1 cellular context compared by ENCODE assay signal in the genomic region with DNA sequence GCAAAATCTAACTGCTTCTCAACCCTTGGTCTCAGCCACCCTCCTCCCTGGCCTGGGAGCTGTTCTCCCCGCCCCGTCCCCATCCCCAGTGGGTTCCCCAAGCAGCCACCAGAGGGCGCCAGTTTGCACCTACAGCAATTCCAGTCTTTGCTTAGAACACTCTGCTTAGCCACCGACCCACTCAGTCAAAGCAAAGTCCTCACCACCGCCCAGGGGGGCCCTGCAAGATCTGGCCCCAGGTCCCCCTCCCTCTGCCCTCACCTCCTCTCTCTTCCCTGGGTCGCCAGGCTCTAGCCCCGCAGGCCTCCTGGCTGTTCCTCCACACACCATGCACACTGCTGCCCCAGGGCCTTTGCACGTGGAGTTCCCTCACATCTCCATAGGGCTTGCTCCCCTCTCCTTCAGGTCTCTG.
TF ChIP-seq lines count a peak whose summit lies in the region.

No MANE protein-coding gene starts in this region.

TF ChIP-seq in HepG2, 621 proteins besides CTCF, POLR2A, EP300 and RAD21 (continues in another document):
- TF ChIP-seq SRF (IDR thresholded peaks at IDR 0.05; ENCODE audit: low read depth, low read length) (no peak), PRPF4 (IDR thresholded peaks at IDR 0.05; ENCODE audit: low read depth, low read length, poor library complexity, severe bottlenecking) (no peak), EHMT2 (IDR thresholded peaks at IDR 0.05; ENCODE audit: borderline replicate concordance, low read depth, low read length) (no peak), ZBTB38 (CRISPR knock-in tag; IDR thresholded peaks at IDR 0.05) (0 out of 2 replicates have a peak, but pooled peaks have one; percentile 58), ZSCAN22 (CRISPR knock-in tag; IDR thresholded peaks at IDR 0.05) (0 out of 2 replicates have a peak, but pooled peaks have one; percentile 46), CHD4 (IDR thresholded peaks at IDR 0.05; ENCODE audit: borderline replicate concordance, low read length) (peak; percentile 95; the same call in 1 of the 2 replicates), ZNF720 (CRISPR knock-in tag; IDR thresholded peaks at IDR 0.05) (no peak), MTA1 (CRISPR knock-in tag; IDR thresholded peaks at IDR 0.05; ENCODE audit: borderline replicate concordance) (peak; percentile 29; the same call in 1 of the 2 replicates), ZNF883 (CRISPR knock-in tag; IDR thresholded peaks at IDR 0.05; ENCODE audit: not compliant biosample characterization) (no peak), ZNF556 (CRISPR knock-in tag; IDR thresholded peaks at IDR 0.05; ENCODE audit: borderline replicate concordance) (no peak), SSRP1 (CRISPR knock-in tag; IDR thresholded peaks at IDR 0.05) (peak; percentile 66; the same call in 1 of the 2 replicates), REL (CRISPR knock-in tag; conservative IDR thresholded peaks at IDR 0.05) (no peak), RBM39 (IDR thresholded peaks at IDR 0.05; ENCODE audit: low read depth, low read length, poor library complexity, severe bottlenecking) (no peak), HNRNPLL (IDR thresholded peaks at IDR 0.05; ENCODE audit: low read depth, low read length, poor library complexity, severe bottlenecking) (no peak), ZMYM2 (CRISPR knock-in tag; IDR thresholded peaks at IDR 0.05) (0 out of 2 replicates have a peak, but pooled peaks have one; percentile 63), U2AF2 (IDR thresholded peaks at IDR 0.05; ENCODE audit: low read depth, low read length) (no peak), ZNF772 (CRISPR knock-in tag; IDR thresholded peaks at IDR 0.05) (no peak), REPIN1 (CRISPR knock-in tag; IDR thresholded peaks at IDR 0.05; ENCODE audit: borderline replicate concordance, low read depth) (peak; percentile 48; the same call in 1 of the 2 replicates), KDM1A (CRISPR knock-in tag; IDR thresholded peaks at IDR 0.05) (peak; percentile 94), RNF2 (conservative IDR thresholded peaks at IDR 0.05; ENCODE audit: low read depth) (no peak), ZNF589 (CRISPR knock-in tag; conservative IDR thresholded peaks at IDR 0.05) (no peak), ADNP (CRISPR knock-in tag; IDR thresholded peaks at IDR 0.05) (peak; percentile 67; the same call in 1 of the 2 replicates), CREB1 (IDR thresholded peaks at IDR 0.05) (no peak), CREB1 (CRISPR knock-in tag; IDR thresholded peaks at IDR 0.05) (no peak), MIER3 (CRISPR knock-in tag; IDR thresholded peaks at IDR 0.05; ENCODE audit: borderline replicate concordance) (no peak), BORCS8-MEF2B (CRISPR knock-in tag; IDR thresholded peaks at IDR 0.05) (no peak; the same call in 1 of the 2 replicates), SAFB2 (CRISPR knock-in tag; IDR thresholded peaks at IDR 0.05; ENCODE audit: borderline replicate concordance, low read depth) (no peak), PAF1 (CRISPR knock-in tag; IDR thresholded peaks at IDR 0.05) (no peak), TEAD2 (CRISPR knock-in tag; IDR thresholded peaks at IDR 0.05) (no peak), ZNF282 (IDR thresholded peaks at IDR 0.05; ENCODE audit: partially characterized antibody) (no peak), MIER2 (CRISPR knock-in tag; IDR thresholded peaks at IDR 0.05) (no peak), CENPT (CRISPR knock-in tag; IDR thresholded peaks at IDR 0.05; ENCODE audit: low read depth) (no peak), HDAC2 (CRISPR knock-in tag; IDR thresholded peaks at IDR 0.05) (0 out of 2 replicates have a peak, but pooled peaks have one; percentile 25), ATM (IDR thresholded peaks at IDR 0.05; ENCODE audit: borderline replicate concordance) (no peak), CEBPG (CRISPR knock-in tag; IDR thresholded peaks at IDR 0.05) (no peak), ZNF33A (CRISPR knock-in tag; IDR thresholded peaks at IDR 0.05; ENCODE audit: borderline replicate concordance) (no peak), ATF7-NPFF (CRISPR knock-in tag; IDR thresholded peaks at IDR 0.05; ENCODE audit: low read depth) (no peak), ZNF749 (CRISPR knock-in tag; IDR thresholded peaks at IDR 0.05; ENCODE audit: borderline replicate concordance) (no peak), TRIM24 (CRISPR knock-in tag; IDR thresholded peaks at IDR 0.05) (no peak), TBL1XR1 (IDR thresholded peaks at IDR 0.05; ENCODE audit: borderline replicate concordance, low read length, partially characterized antibody) (no peak), RFXANK (CRISPR knock-in tag; IDR thresholded peaks at IDR 0.05) (no peak)
- TF ChIP-seq, protein P1, sequence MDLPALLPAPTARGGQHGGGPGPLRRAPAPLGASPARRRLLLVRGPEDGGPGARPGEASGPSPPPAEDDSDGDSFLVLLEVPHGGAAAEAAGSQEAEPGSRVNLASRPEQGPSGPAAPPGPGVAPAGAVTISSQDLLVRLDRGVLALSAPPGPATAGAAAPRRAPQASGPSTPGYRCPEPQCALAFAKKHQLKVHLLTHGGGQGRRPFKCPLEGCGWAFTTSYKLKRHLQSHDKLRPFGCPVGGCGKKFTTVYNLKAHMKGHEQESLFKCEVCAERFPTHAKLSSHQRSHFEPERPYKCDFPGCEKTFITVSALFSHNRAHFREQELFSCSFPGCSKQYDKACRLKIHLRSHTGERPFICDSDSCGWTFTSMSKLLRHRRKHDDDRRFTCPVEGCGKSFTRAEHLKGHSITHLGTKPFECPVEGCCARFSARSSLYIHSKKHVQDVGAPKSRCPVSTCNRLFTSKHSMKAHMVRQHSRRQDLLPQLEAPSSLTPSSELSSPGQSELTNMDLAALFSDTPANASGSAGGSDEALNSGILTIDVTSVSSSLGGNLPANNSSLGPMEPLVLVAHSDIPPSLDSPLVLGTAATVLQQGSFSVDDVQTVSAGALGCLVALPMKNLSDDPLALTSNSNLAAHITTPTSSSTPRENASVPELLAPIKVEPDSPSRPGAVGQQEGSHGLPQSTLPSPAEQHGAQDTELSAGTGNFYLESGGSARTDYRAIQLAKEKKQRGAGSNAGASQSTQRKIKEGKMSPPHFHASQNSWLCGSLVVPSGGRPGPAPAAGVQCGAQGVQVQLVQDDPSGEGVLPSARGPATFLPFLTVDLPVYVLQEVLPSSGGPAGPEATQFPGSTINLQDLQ (CRISPR knock-in tag; IDR thresholded peaks at IDR 0.05): no peak
- TF ChIP-seq, protein P2, sequence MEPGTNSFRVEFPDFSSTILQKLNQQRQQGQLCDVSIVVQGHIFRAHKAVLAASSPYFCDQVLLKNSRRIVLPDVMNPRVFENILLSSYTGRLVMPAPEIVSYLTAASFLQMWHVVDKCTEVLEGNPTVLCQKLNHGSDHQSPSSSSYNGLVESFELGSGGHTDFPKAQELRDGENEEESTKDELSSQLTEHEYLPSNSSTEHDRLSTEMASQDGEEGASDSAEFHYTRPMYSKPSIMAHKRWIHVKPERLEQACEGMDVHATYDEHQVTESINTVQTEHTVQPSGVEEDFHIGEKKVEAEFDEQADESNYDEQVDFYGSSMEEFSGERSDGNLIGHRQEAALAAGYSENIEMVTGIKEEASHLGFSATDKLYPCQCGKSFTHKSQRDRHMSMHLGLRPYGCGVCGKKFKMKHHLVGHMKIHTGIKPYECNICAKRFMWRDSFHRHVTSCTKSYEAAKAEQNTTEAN (CRISPR knock-in tag; conservative IDR thresholded peaks at IDR 0.05): no peak
- TF ChIP-seq, protein P3, sequence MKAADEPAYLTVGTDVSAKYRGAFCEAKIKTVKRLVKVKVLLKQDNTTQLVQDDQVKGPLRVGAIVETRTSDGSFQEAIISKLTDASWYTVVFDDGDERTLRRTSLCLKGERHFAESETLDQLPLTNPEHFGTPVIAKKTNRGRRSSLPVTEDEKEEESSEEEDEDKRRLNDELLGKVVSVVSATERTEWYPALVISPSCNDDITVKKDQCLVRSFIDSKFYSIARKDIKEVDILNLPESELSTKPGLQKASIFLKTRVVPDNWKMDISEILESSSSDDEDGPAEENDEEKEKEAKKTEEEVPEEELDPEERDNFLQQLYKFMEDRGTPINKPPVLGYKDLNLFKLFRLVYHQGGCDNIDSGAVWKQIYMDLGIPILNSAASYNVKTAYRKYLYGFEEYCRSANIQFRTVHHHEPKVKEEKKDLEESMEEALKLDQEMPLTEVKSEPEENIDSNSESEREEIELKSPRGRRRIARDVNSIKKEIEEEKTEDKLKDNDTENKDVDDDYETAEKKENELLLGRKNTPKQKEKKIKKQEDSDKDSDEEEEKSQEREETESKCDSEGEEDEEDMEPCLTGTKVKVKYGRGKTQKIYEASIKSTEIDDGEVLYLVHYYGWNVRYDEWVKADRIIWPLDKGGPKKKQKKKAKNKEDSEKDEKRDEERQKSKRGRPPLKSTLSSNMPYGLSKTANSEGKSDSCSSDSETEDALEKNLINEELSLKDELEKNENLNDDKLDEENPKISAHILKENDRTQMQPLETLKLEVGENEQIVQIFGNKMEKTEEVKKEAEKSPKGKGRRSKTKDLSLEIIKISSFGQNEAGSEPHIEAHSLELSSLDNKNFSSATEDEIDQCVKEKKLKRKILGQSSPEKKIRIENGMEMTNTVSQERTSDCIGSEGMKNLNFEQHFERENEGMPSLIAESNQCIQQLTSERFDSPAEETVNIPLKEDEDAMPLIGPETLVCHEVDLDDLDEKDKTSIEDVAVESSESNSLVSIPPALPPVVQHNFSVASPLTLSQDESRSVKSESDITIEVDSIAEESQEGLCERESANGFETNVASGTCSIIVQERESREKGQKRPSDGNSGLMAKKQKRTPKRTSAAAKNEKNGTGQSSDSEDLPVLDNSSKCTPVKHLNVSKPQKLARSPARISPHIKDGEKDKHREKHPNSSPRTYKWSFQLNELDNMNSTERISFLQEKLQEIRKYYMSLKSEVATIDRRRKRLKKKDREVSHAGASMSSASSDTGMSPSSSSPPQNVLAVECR (CRISPR knock-in tag; IDR thresholded peaks at IDR 0.05; ENCODE audit: borderline replicate concordance): peak; percentile 29; the same call in 1 of the 2 replicates
- TF ChIP-seq, protein P4, sequence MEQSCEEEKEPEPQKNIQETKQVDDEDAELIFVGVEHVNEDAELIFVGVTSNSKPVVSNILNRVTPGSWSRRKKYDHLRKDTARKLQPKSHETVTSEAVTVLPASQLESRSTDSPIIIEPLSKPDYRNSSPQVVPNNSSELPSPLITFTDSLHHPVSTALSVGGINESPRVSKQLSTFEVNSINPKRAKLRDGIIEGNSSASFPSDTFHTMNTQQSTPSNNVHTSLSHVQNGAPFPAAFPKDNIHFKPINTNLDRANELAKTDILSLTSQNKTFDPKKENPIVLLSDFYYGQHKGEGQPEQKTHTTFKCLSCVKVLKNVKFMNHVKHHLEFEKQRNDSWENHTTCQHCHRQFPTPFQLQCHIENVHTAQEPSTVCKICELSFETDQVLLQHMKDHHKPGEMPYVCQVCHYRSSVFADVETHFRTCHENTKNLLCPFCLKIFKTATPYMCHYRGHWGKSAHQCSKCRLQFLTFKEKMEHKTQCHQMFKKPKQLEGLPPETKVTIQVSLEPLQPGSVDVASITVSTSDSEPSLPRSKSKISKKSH (CRISPR knock-in tag; IDR thresholded peaks at IDR 0.05; ENCODE audit: borderline replicate concordance): 0 out of 2 replicates have a peak, but pooled peaks have one; percentile 26
- TF ChIP-seq, protein P5, sequence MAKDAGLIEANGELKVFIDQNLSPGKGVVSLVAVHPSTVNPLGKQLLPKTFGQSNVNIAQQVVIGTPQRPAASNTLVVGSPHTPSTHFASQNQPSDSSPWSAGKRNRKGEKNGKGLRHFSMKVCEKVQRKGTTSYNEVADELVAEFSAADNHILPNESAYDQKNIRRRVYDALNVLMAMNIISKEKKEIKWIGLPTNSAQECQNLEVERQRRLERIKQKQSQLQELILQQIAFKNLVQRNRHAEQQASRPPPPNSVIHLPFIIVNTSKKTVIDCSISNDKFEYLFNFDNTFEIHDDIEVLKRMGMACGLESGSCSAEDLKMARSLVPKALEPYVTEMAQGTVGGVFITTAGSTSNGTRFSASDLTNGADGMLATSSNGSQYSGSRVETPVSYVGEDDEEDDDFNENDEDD (CRISPR knock-in tag; IDR thresholded peaks at IDR 0.05; ENCODE audit: borderline replicate concordance): no peak
- TF ChIP-seq, protein P6, sequence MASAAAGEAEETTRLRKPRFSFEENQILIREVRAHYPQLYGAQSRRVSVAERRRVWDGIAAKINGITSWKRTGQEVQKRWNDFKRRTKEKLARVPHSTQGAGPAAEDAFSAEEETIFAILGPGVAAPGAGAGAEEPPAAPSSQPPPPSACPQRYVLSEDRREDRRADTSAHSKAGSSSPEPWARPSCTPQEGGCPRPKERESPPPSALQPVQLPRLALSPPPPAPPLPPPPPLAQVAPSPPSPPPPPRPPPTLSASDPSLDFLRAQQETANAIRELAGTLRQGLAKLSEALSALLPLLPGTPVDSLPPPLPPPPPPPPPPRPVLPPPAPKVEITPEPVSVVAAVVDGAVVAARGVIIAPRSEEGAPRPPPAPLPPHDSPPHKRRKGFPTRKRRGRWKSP (CRISPR knock-in tag; IDR thresholded peaks at IDR 0.05): no peak
- TF ChIP-seq, protein P7, sequence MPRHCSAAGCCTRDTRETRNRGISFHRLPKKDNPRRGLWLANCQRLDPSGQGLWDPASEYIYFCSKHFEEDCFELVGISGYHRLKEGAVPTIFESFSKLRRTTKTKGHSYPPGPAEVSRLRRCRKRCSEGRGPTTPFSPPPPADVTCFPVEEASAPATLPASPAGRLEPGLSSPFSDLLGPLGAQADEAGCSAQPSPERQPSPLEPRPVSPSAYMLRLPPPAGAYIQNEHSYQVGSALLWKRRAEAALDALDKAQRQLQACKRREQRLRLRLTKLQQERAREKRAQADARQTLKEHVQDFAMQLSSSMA (CRISPR knock-in tag; IDR thresholded peaks at IDR 0.05): no peak
- TF ChIP-seq, protein P8, sequence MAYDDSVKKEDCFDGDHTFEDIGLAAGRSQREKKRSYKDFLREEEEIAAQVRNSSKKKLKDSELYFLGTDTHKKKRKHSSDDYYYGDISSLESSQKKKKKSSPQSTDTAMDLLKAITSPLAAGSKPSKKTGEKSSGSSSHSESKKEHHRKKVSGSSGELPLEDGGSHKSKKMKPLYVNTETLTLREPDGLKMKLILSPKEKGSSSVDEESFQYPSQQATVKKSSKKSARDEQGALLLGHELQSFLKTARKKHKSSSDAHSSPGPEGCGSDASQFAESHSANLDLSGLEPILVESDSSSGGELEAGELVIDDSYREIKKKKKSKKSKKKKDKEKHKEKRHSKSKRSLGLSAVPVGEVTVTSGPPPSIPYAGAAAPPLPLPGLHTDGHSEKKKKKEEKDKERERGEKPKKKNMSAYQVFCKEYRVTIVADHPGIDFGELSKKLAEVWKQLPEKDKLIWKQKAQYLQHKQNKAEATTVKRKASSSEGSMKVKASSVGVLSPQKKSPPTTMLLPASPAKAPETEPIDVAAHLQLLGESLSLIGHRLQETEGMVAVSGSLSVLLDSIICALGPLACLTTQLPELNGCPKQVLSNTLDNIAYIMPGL (CRISPR knock-in tag; IDR thresholded peaks at IDR 0.05; ENCODE audit: borderline replicate concordance in 1 of 2, low read depth in 1 of 2): peak in 1 of 2 experiments; percentile 53; a peak in 1 of 4 replicates
- TF ChIP-seq, protein P9, sequence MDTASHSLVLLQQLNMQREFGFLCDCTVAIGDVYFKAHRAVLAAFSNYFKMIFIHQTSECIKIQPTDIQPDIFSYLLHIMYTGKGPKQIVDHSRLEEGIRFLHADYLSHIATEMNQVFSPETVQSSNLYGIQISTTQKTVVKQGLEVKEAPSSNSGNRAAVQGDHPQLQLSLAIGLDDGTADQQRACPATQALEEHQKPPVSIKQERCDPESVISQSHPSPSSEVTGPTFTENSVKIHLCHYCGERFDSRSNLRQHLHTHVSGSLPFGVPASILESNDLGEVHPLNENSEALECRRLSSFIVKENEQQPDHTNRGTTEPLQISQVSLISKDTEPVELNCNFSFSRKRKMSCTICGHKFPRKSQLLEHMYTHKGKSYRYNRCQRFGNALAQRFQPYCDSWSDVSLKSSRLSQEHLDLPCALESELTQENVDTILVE (CRISPR knock-in tag; IDR thresholded peaks at IDR 0.05): no peak
- TF ChIP-seq, protein P10, sequence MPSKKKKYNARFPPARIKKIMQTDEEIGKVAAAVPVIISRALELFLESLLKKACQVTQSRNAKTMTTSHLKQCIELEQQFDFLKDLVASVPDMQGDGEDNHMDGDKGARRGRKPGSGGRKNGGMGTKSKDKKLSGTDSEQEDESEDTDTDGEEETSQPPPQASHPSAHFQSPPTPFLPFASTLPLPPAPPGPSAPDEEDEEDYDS (CRISPR knock-in tag; IDR thresholded peaks at IDR 0.05): no peak
